ENCODE assay signal across 13 cellular contexts in the genomic region with DNA sequence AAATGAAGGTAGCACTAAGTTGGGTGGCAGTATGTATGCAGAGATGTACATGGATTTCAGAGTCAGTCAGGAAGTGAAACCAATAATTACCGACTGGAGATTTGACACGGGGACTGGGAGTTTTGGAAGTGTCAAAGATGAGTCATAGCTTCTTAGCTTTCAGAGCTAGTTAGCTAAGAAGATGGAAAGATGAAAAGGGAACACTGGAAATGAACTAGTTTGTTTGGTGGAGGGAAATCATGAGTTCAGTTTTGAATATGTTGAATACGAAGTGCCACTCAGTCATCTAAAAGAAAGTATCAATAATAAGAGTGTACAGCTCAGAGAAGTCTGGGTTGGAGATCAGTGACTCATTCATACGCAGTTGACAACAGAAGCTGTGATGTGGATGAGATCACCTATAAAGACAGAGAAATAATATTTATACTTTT. TPM values are rescaled to one million over a fixed set of nuclear protein-coding genes. Genes with fewer than 3 reads are reported as not detected.
A peak's percentile ranks its signal among the peaks of the same experiment; 100 is the strongest.
DNase-seq lines count a peak whose midpoint lies in the region; ATAC-seq and TF ChIP-seq lines count a peak whose summit lies in the region.
"Had no signal": no experiment of that assay in that cellular context is flagged by ENCODE, and none has a peak within 500 bp of the region (broad histone marks: within the 10 kb centered on the region; RNA-seq: fewer than 3 reads in every experiment).

No MANE protein-coding gene starts in this region.

- no peaks in the 10 kb centered on the region for H3K27me3 Mint-ChIP-seq in T-helper 17 cell

- H3K4me1 ChIP-seq in A673 (ENCODE audit: insufficient read depth, low read length, poor library complexity, severe bottlenecking): peaks cover 18% of the 10 kb centered on the region
- no peaks in the 10 kb centered on the region for H3K4me1 ChIP-seq in BE2C
- H3K4me1 ChIP-seq: upper lobe of left lung had no signal

- CTCF ChIA-PET in A673 (lab: Charles Lee): no interaction called here

- H3K36me3 Mint-ChIP-seq in T-helper 17 cell (ENCODE audit: low read depth): peaks cover 16% of the 10 kb centered on the region

- DNase-seq in A673 (ENCODE audit: low spot score): peak; percentile 48
- no peak for DNase-seq in T-helper 17 cell
- DNase-seq in fibroblast of mammary gland (ENCODE audit: low read depth): peak; percentile 67
- no peak for DNase-seq in NCI-H345 treated with DMSO at 0.1 percent for 48 hours (lab: John Stamatoyannopoulos, UW; ENCODE audit: unreplicated experiment)
- DNase-seq in BE2C: no peak
- DNase-seq: upper lobe of left lung had no signal

- H3K9me3 ChIP-seq in A673 (ENCODE audit: low read depth, low read length, poor library complexity, severe bottlenecking): no peaks in the 10 kb centered on the region
- no peaks in the 10 kb centered on the region for H3K9me3 ChIP-seq in T-helper 17 cell (ENCODE audit: control insufficient read depth, low read length, poor library complexity, severe bottlenecking)
- H3K9me3 ChIP-seq in BE2C: no peaks in the 10 kb centered on the region
- H3K9me3 ChIP-seq: gastroesophageal sphincter, SJSA1, upper lobe of left lung had no signal

- TF ChIP-seq CTCF in A673 (conservative IDR thresholded peaks at IDR 0.05; ENCODE audit: low read depth, low read length): no peak
- TF ChIP-seq CTCF in fibroblast of mammary gland (conservative IDR thresholded peaks at IDR 0.05; ENCODE audit: control insufficient read depth, insufficient read depth, low read depth, low read length): no peak
- TF ChIP-seq CTCF in BE2C (IDR thresholded peaks at IDR 0.05; ENCODE audit: low read depth, low read length): no peak

- ATAC-seq in GM18868 (IDR thresholded peaks at IDR 0.05; ENCODE audit: unreplicated experiment): peak; percentile 35
- peak; percentile 37 for ATAC-seq in T-helper 17 cell
- ATAC-seq in GM21576 (IDR thresholded peaks at IDR 0.05; ENCODE audit: unreplicated experiment): no peak
- no peak for ATAC-seq in HG03469 (IDR thresholded peaks at IDR 0.05; ENCODE audit: unreplicated experiment)
- ATAC-seq: gastroesophageal sphincter had no signal

- H3K4me1 Mint-ChIP-seq in T-helper 17 cell: peaks cover 19% of the 10 kb centered on the region

- H3K36me3 ChIP-seq in A673 (ENCODE audit: insufficient read depth, low read length, poor library complexity, severe bottlenecking) (peaks cover 67% of the 10 kb centered on the region), BE2C (peaks cover 73% of the 10 kb centered on the region)

- BruUV-seq in A673 (replicated peaks; lab: Mats Ljungman, UMichigan): no TSS peak

- no peak overlapping the region for H3K27ac ChIP-seq in A673 (ENCODE audit: low read depth, low read length, poor library complexity, severe bottlenecking)
- H3K27ac ChIP-seq: cardiac muscle cell, gastroesophageal sphincter, KMS-11, SJSA1, upper lobe of left lung had no signal

- intact Hi-C loops in A673 (cut with micrococcal nuclease; ENCODE audit: unreplicated experiment): loop anchor here (10.0 kb wide), 2 partner anchors 322 to 452 kb away; no protein-coding TSS in a partner anchor

- POLR2A ChIA-PET in A673 (lab: Charles Lee; ENCODE audit: low non-redundant PET): no interaction called here

- H3K27me3 ChIP-seq in A673 (replicated peaks; ENCODE audit: insufficient read depth, low read depth, low read length, poor library complexity) (no peaks in the 10 kb centered on the region), BE2C (no peaks in the 10 kb centered on the region)
- H3K27me3 ChIP-seq: cardiac muscle cell, gastroesophageal sphincter, SJSA1, upper lobe of left lung had no signal

- peak overlapping the region; percentile 53 for H3K4me3 Mint-ChIP-seq in T-helper 17 cell

- H3K4me3 ChIP-seq in A673 (ENCODE audit: low read depth, low read length, poor library complexity, severe bottlenecking) (no peak overlapping the region), fibroblast of mammary gland (ENCODE audit: control insufficient read depth, low read depth, low read length) (no peak overlapping the region), BE2C (ENCODE audit: low read depth, low read length) (no peak overlapping the region)
- H3K4me3 ChIP-seq: cardiac muscle cell, gastroesophageal sphincter, SJSA1, upper lobe of left lung had no signal

- peak overlapping the region; percentile 81 for H3K27ac Mint-ChIP-seq in T-helper 17 cell

RNA-seq across cellular contexts. Expression of a gene that starts 7.5 kb away (rescaled TPM):
- 29.4 and 34.7 TPM in 2 replicates for total RNA-seq in A673 (2021)
- 1 to 10 TPM; 8.3 to 9.6 TPM for total RNA-seq in T-helper 17 cell
- polyA plus RNA-seq in BE2C (2012; ENCODE audit: insufficient read depth, insufficient read length, low read depth): 21.4 TPM

RNA-seq across cellular contexts. Expression of a gene that starts 7.6 kb away (rescaled TPM):
- total RNA-seq in A673 (2021): 49.6 and 57.1 TPM in 2 replicates
- 10 to 100 TPM; 30.9 to 55.4 TPM for total RNA-seq in T-helper 17 cell
- 49.2 TPM for polyA plus RNA-seq in BE2C (2012; ENCODE audit: insufficient read depth, insufficient read length, low read depth)

Comparison
In these comparisons a context has a peak if more than half of its experiments do, and no peak if none do; other contexts are left out.
1. DNase-seq: peak in A673 (single experiment) and fibroblast of mammary gland (single experiment); none in T-helper 17 cell (0 of 3), NCI-H345 treated with DMSO at 0.1 percent for 48 hours (single experiment) and BE2C (single experiment).
2. ATAC-seq: peak in GM18868 (single experiment) and T-helper 17 cell (single experiment); none in GM21576 (single experiment) and HG03469 (single experiment).